1 cellular context compared by ENCODE assay signal in the genomic region with DNA sequence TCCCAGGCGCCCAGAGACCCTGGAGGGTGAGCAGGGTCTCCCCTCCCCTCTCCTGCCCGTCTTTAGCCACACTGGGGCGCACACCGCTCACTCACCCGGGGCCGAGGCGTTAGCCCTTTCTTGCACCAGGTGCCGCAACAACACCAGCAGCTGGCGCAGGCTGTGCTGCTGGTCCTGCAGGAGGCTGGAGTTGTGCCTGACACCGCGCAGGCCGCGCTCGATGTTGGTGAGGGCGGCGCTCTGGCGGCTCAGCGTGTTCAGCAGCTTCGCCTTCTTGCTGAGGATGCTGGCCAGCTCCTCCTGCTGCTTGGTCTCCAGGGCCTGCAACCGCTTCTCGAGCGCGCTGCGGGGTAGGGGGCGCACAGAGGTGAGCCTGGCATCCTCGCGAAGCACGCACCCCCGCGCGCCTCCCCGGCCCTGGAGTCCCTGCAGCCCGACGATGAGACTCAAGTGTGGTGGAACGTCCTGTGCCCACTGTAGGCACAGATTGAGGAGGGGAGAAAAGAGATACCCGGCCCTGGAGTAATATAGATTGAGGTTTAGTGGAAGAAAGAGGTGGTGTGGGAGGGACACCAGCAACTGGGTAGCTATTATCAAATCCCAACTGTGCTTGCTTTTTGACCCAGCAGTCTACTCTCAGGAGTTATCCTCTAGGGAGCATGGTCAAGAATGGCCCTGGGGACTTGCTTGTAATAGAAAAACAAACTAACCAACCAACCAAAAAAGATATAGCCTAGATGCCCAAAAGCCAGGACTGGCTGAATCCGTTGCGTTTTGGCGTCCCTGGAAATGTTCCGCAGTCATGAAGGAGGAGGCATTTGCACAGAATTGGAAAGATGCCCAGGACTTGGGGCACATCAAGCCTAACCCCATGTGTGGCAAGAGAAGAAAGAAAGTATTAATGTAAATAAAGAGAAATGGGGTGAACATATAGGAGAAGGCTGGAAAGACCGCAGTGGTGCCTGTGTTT.
TF ChIP-seq lines count a peak whose summit lies in the region.

No MANE protein-coding gene starts in this region.

TF ChIP-seq in IMR-90, 13 proteins besides CTCF, POLR2A, EP300 and RAD21 (continued from another document):
- TF ChIP-seq, protein P1, sequence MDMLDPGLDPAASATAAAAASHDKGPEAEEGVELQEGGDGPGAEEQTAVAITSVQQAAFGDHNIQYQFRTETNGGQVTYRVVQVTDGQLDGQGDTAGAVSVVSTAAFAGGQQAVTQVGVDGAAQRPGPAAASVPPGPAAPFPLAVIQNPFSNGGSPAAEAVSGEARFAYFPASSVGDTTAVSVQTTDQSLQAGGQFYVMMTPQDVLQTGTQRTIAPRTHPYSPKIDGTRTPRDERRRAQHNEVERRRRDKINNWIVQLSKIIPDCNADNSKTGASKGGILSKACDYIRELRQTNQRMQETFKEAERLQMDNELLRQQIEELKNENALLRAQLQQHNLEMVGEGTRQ (IDR thresholded peaks at IDR 0.05; ENCODE audit: low read depth, low read length), result no peak
